ENCODE assay signal across 10 cellular contexts in genomic region chr1:168343566-168343965, GRCh38.
DNase-seq lines count a peak whose midpoint lies in the region; ATAC-seq, FAIRE-seq and TF ChIP-seq lines count a peak whose summit lies in the region.
"Had no signal": no experiment of that assay in that cellular context is flagged by ENCODE, and none has a peak within 500 bp of the region (broad histone marks: within the 10 kb centered on the region; RNA-seq: fewer than 3 reads in every experiment).

No MANE protein-coding gene starts in this region.

- H3K36me3 ChIP-seq in BJ (ENCODE audit: control insufficient read depth, insufficient read depth, low read length) (no peaks in the 10 kb centered on the region), HCT116 (ENCODE audit: control insufficient read depth in 1 of 2, insufficient read depth in 2 of 2, low read length in 2 of 2) (no peaks in the 10 kb centered on the region), lower lobe of right lung (no peaks in the 10 kb centered on the region), body of pancreas (replicated peaks in 1 of 2; ENCODE audit: insufficient read depth in 1 of 2, low read depth in 2 of 2) (no peaks in the 10 kb centered on the region), aorta (ENCODE audit: control insufficient read depth in 1 of 2, insufficient read depth in 2 of 2, low read length in 1 of 2) (no peaks in the 10 kb centered on the region)
- H3K36me3 ChIP-seq: suprapubic skin had no signal

- TF ChIP-seq RAD21 in HCT116 (IDR thresholded peaks at IDR 0.05; ENCODE audit: low read depth): peak; percentile 48

- TF ChIP-seq POLR2A in HCT116 (IDR thresholded peaks at IDR 0.05; ENCODE audit: borderline replicate concordance, extremely low read depth, insufficient read depth, insufficient read length) (no peak), GM12891 (IDR thresholded peaks at IDR 0.05; ENCODE audit: low read depth, low read length) (no peak), body of pancreas (IDR thresholded peaks at IDR 0.05) (no peak)

- no peaks in the 10 kb centered on the region for H4K20me1 ChIP-seq in HCT116 (ENCODE audit: insufficient read depth)

- H2AFZ ChIP-seq in HCT116 (ENCODE audit: low read depth, low read length, poor library complexity, severe bottlenecking): peak overlapping the region; percentile 88

- H3K4me2 ChIP-seq in HCT116 (ENCODE audit: low read length): no peak overlapping the region
- H3K4me2 ChIP-seq: smooth muscle cell had no signal

- 52 to 77% methylated on average over 6 of the region's 6 CpGs for WGBS in body of pancreas, 2 donors
- WGBS in aorta, 2 donors: 82 to 88% methylated on average over 6 of the region's 6 CpGs

- no peaks in the 10 kb centered on the region for H3K9me2 ChIP-seq in HCT116 (ENCODE audit: insufficient read depth)

- RAD21 ChIA-PET in HCT116 (lab: Charles Lee; ENCODE audit: low non-redundant PET in 1 of 2, low total read pairs in 2 of 2, uncharacterized antibody in 2 of 2, unreplicated experiment in 2 of 2): interaction anchor here (1.1 to 2.4 kb wide), 7 partner anchors 22 to 1005 kb away, joined by 3 to 11 read pairs (median 5); no protein-coding TSS in a partner anchor

- FAIRE-seq in GM12891 (lab: Jason Lieb, UNC): no peak

- peaks cover 11 to 24% of the 10 kb centered on the region in 2 experiments; a peak in 3 of 4 replicates for H3K4me1 ChIP-seq in HCT116 (ENCODE audit: control insufficient read depth in 1 of 2, insufficient read depth in 2 of 2, low read length in 2 of 2)
- H3K4me1 ChIP-seq in lower lobe of right lung: peaks cover 10% of the 10 kb centered on the region
- H3K4me1 ChIP-seq in body of pancreas: peaks cover 3% of the 10 kb centered on the region
- no peaks in the 10 kb centered on the region for H3K4me1 ChIP-seq in aorta (ENCODE audit: control insufficient read depth in 1 of 2, insufficient read depth in 2 of 2, low read length in 2 of 2)

- TF ChIP-seq CTCF in BJ (IDR thresholded peaks at IDR 0.05; ENCODE audit: insufficient read depth, low read depth, low read length) (peak; percentile 35), HCT116 (IDR thresholded peaks at IDR 0.05 in 2 of 3, conservative IDR thresholded peaks at IDR 0.05 in 1 of 3; ENCODE audit: borderline replicate concordance in 1 of 3, insufficient read depth in 1 of 3, low read depth in 2 of 3, low read length in 2 of 3) (peak; percentile 16 to 45 (median 36); a peak in 3 of 6 replicates), astrocyte of the spinal cord (IDR thresholded peaks at IDR 0.05; ENCODE audit: low read depth, low read length) (peak; percentile 24), lower lobe of right lung (IDR thresholded peaks at IDR 0.05) (no peak), body of pancreas (IDR thresholded peaks at IDR 0.05) (no peak)

- CTCF ChIA-PET in BJ (lab: Yijun Ruan, JAX) (interaction anchor here (0.7 to 2.4 kb wide), 13 partner anchors 9 to 1005 kb away, joined by 3 to 28 read pairs (median 9); no protein-coding TSS in a partner anchor), HCT116 (lab: Charles Lee) (interaction anchor here (0.6 to 2.9 kb wide), 19 partner anchors 10 to 1005 kb away, joined by 3 to 62 read pairs (median 6); no protein-coding TSS in a partner anchor)

- BruUV-seq in HCT116 (replicated peaks; lab: Mats Ljungman, UMichigan): no TSS peak

- H3K9ac ChIP-seq in HCT116 (ENCODE audit: low read length): no peak overlapping the region

- no peaks in the 10 kb centered on the region for H3K79me2 ChIP-seq in HCT116 (ENCODE audit: insufficient read depth, low read length)

- in situ Hi-C loops in astrocyte of the spinal cord (cut with HindIII; ENCODE audit: low sequenced_read_pairs): no loop called here

- H3K27me3 ChIP-seq in BJ (ENCODE audit: control insufficient read depth, insufficient read depth, low read length) (no peaks in the 10 kb centered on the region), HCT116 (ENCODE audit: insufficient read depth, low read length) (no peaks in the 10 kb centered on the region), lower lobe of right lung (ENCODE audit: low read depth) (no peaks in the 10 kb centered on the region), body of pancreas (no peaks in the 10 kb centered on the region), aorta (ENCODE audit: control insufficient read depth in 1 of 2, insufficient read depth in 2 of 2, low read length in 1 of 2) (no peaks in the 10 kb centered on the region)
- H3K27me3 ChIP-seq: suprapubic skin had no signal

- DNase-seq in BJ (ENCODE audit: low read depth): no peak
- DNase-seq in HCT116 (ENCODE audit: low read depth, low spot score): no peak
- no peak for DNase-seq in astrocyte of the spinal cord (ENCODE audit: low read depth, low spot score)
- no peak for DNase-seq in lower lobe of right lung
- no peak for DNase-seq in GM12891 (ENCODE audit: insufficient read length, low spot score)
- DNase-seq in NCI-H2196 (lab: John Stamatoyannopoulos, UW; ENCODE audit: unreplicated experiment): no peak
- no peak for DNase-seq in body of pancreas
- no peak for DNase-seq in aorta

- intact Hi-C loops in HCT116 (cut with micrococcal nuclease) (loop anchor here (2.0 to 10.0 kb wide), 3 partner anchors 231 to 771 kb away; no protein-coding TSS in a partner anchor), lower lobe of right lung (cut with DNase I) (no loop called here), body of pancreas (cut with DNase I) (no loop called here), aorta (cut with DNase I) (loop anchor here (5.0 to 10.0 kb wide), 3 partner anchors 231 to 1004 kb away; partner anchors contain the start of gene XCL1 (in 1 of the 2))

- ATAC-seq in HCT116 (peak; percentile 62), lower lobe of right lung (peak; percentile 26 to 46), body of pancreas (no peak), aorta (ENCODE audit: low FRiP score) (no peak)

- H3K27ac ChIP-seq in HCT116 (ENCODE audit: low read depth, low read length): peak overlapping the region; percentile 38; the same call in 1 of the 2 replicates
- H3K27ac ChIP-seq in lower lobe of right lung: no peak overlapping the region
- H3K27ac ChIP-seq in body of pancreas: no peak overlapping the region
- H3K27ac ChIP-seq in aorta (ENCODE audit: low read depth in 1 of 2, low read length in 2 of 2): no peak overlapping the region
- H3K27ac ChIP-seq: suprapubic skin had no signal

- H3K9me3 ChIP-seq in HCT116 (ENCODE audit: control insufficient read depth in 1 of 2, insufficient read depth in 1 of 2, low read depth in 1 of 2, low read length in 2 of 2): no peaks in the 10 kb centered on the region
- H3K9me3 ChIP-seq in lower lobe of right lung: no peaks in the 10 kb centered on the region
- H3K9me3 ChIP-seq in body of pancreas: peaks cover 0 to 2% (median 0%) of the 10 kb centered on the region in 3 donors
- H3K9me3 ChIP-seq in aorta (ENCODE audit: control insufficient read depth, low read length): no peaks in the 10 kb centered on the region
- H3K9me3 ChIP-seq: suprapubic skin had no signal

- H3K4me3 ChIP-seq in BJ (ENCODE audit: low read depth, low read length) (no peak overlapping the region), HCT116 (replicated peaks in 1 of 2; ENCODE audit: low read depth in 1 of 2, low read length in 2 of 2) (no peak overlapping the region), astrocyte of the spinal cord (ENCODE audit: low read depth, low read length) (no peak overlapping the region), lower lobe of right lung (no peak overlapping the region), body of pancreas (no peak overlapping the region), aorta (ENCODE audit: low read length in 2 of 2) (no peak overlapping the region)
- H3K4me3 ChIP-seq: smooth muscle cell had no signal

- POLR2A ChIA-PET in BJ (lab: Charles Lee): no interaction called here
- POLR2A ChIA-PET in HCT116 (lab: Charles Lee): interaction anchor here (1.2 kb wide), 1 partner anchor 17 kb away, joined by 4 read pairs; no protein-coding TSS in a partner anchor

TF ChIP-seq in HCT116, 20 proteins besides CTCF, POLR2A, EP300 and RAD21 (continues in another document):
- no peak for TF ChIP-seq SRF (IDR thresholded peaks at IDR 0.05; ENCODE audit: low read depth)

TF ChIP-seq in GM12891, 5 proteins besides CTCF, POLR2A, EP300 and RAD21:
- TF ChIP-seq TAF1 (IDR thresholded peaks at IDR 0.05; ENCODE audit: low read depth, low read length) (no peak), POLR2AphosphoS5 (IDR thresholded peaks at IDR 0.05; ENCODE audit: low read depth, low read length) (no peak), PAX5 (IDR thresholded peaks at IDR 0.05; ENCODE audit: insufficient read depth, low read length, severe bottlenecking) (no peak), SPI1 (IDR thresholded peaks at IDR 0.05; ENCODE audit: low read depth, low read length) (no peak), POU2F2 (IDR thresholded peaks at IDR 0.05; ENCODE audit: low read depth, low read length) (no peak)

Comparison
In these comparisons a context has a peak if more than half of its experiments do, and no peak if none do; other contexts are left out.
1. CTCF ChIP-seq: peak in BJ (single experiment), HCT116 (3 of 3) and astrocyte of the spinal cord (single experiment); none in lower lobe of right lung (single experiment) and body of pancreas (0 of 7).
2. ATAC-seq: peak in HCT116 (single experiment) and lower lobe of right lung (2 of 2); none in body of pancreas (single experiment) and aorta (single experiment).
3. intact Hi-C loops: an anchor here in HCT116 (2.0 to 10.0 kb wide) and aorta (5.0 to 10.0 kb wide); none called in lower lobe of right lung and body of pancreas.